In the genomic region with DNA sequence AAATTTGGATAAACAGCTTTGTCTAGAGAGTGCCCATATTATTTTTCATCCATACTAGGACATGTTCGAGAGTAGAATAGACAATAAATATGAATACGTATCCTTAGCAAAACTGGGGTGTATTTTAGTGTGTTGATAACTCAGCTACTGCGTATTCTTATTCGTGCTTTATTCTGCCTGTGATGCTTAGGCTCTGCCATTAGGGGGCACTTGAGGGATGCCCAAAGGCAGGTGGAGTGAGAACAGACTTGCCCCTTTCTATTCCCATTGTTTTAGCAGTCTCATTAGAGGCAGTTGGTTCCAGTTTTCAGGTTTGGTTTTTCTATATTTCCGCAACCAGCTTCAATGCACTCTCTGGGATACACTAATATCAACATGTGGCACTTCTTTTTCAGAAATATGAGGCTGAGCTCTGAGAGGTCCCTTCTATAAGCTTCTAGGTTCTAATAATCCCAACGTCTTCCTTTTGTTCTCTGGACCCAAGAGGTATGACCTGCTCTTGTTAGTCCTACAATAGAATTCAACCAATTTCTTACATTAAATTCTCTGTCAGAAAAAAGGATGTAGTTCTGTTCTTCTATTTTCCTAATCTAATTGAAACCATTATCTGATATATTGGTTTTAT, we compare ENCODE assay signal across 8 cellular contexts.
DNase-seq lines count a peak whose midpoint lies in the region; ATAC-seq and TF ChIP-seq lines count a peak whose summit lies in the region.

No MANE protein-coding gene starts in this region.

- H3K4me3 ChIP-seq in LNCaP clone FGC (ENCODE audit: low read depth, low read length) (peak overlapping the region; percentile 43), iPS DF 6.9 (ENCODE audit: low read length) (no peak overlapping the region)

- no peak overlapping the region for H3K27ac Mint-ChIP-seq in CD14-positive monocyte

- no peaks in the 10 kb centered on the region for H3K9me3 ChIP-seq in iPS DF 6.9 (ENCODE audit: control insufficient read depth, insufficient read depth, low read length)

- no peak overlapping the region for H3K27ac ChIP-seq in iPS DF 6.9 (ENCODE audit: low read length)

- peaks cover 0 to 1% (median 0%) of the 10 kb centered on the region in 3 donors for H3K27me3 Mint-ChIP-seq in CD14-positive monocyte (ENCODE audit: low read depth in 3 of 3)

- DNase-seq in CD14-positive monocyte (ENCODE audit: low spot score), result no peak
- peak; percentile 4 for DNase-seq in LNCaP clone FGC (ENCODE audit: low read depth)
- peak; percentile 76 for DNase-seq in SHP77 treated with DMSO at 0.1 percent for 48 hours (lab: John Stamatoyannopoulos, UW)
- DNase-seq in iPS DF 6.9 (ENCODE audit: low read depth, low spot score), result peak; percentile 33
- DNase-seq in EL, result no peak
- DNase-seq in NCI-H774 (lab: John Stamatoyannopoulos, UW), result no peak
- DNase-seq in CD1c-positive myeloid dendritic cell (ENCODE audit: extremely low spot score), result no peak

- H3K27me3 ChIP-seq in iPS DF 6.9 (ENCODE audit: control insufficient read depth, insufficient read depth, low read length), result no peaks in the 10 kb centered on the region

- H3K4me3 Mint-ChIP-seq in CD14-positive monocyte, result no peak overlapping the region

- TF ChIP-seq CTCF in CD14-positive monocyte (IDR thresholded peaks at IDR 0.05), result peak; percentile 20
- peak; percentile 96 for TF ChIP-seq CTCF in LNCaP clone FGC (IDR thresholded peaks at IDR 0.05; ENCODE audit: control insufficient read depth, extremely low read depth, insufficient read depth)

- H3K36me3 ChIP-seq in iPS DF 6.9 (ENCODE audit: control insufficient read depth, insufficient read depth, low read length), result no peaks in the 10 kb centered on the region

- no peaks in the 10 kb centered on the region for H3K4me1 ChIP-seq in iPS DF 6.9 (ENCODE audit: control insufficient read depth, insufficient read depth, low read length)

- no peaks in the 10 kb centered on the region for H3K4me1 Mint-ChIP-seq in CD14-positive monocyte

- intact Hi-C loops in CD14-positive monocyte (cut with micrococcal nuclease), result no loop called here

- no CpG with 5 or more reads among the region's 6 CpGs for WGBS in iPS DF 6.9 (ENCODE audit: insufficient coverage, insufficient read length)

- no peaks in the 10 kb centered on the region for H3K36me3 Mint-ChIP-seq in CD14-positive monocyte

- no peaks in the 10 kb centered on the region for H3K9me3 Mint-ChIP-seq in CD14-positive monocyte

- peak; percentile 97 for ATAC-seq in GM18868 (IDR thresholded peaks at IDR 0.05; ENCODE audit: unreplicated experiment)

Comparison
In these comparisons a context has a peak if more than half of its experiments do, and no peak if none do; other contexts are left out.
1. DNase-seq: peak in LNCaP clone FGC (single experiment), SHP77 treated with DMSO at 0.1 percent for 48 hours (single experiment) and iPS DF 6.9 (single experiment); none in CD14-positive monocyte (single experiment), EL (single experiment), NCI-H774 (single experiment) and CD1c-positive myeloid dendritic cell (single experiment).